Comparison of ENCODE assay signal across 14 cellular contexts in the genomic region with DNA sequence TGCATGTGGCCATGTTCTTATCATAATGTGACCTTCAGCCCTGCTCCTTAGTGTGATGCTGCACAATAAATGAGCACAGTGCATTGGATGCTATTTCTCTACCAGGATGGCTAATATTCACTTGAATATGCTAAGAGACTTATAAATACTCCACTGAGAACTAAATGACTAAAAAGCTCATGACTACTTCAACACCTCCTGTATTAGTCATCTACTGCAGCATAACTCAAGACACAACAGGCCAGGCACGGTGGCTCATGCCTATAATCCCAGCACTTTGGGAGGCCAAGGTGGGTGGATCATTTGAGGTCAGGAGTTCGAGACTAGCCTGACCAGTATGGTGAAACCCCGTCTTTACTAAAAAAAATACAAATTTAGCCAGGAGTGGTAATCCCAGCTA.
"Had no signal": no experiment of that assay in that cellular context is flagged by ENCODE, and none has a peak within 500 bp of the region (broad histone marks: within the 10 kb centered on the region; RNA-seq: fewer than 3 reads in every experiment).

No MANE protein-coding gene starts in this region.

- H3K27me3 ChIP-seq: neutrophil had no signal

- ATAC-seq: activated CD8-positive, alpha-beta memory T cell treated with anti-CD3 and anti-CD28 coated beads, Interleukin-2, amount 10 ng/mL, durations not matched to agents 7 days and 5 days; left colon; mucosa of descending colon; naive thymus-derived CD8-positive, alpha-beta T cell; right cardiac atrium; stimulated activated effector memory CD8-positive, alpha-beta T cell treated with anti-CD3 and anti-CD28 coated beads, Interleukin-12 subunit alpha, Interleukin-12 subunit beta, amount 100 ng/mL, for 72 hours had no signal

- H3K4me3 ChIP-seq: lung, mucosa of descending colon had no signal

- H3K9me3 ChIP-seq: neutrophil had no signal

- H3K27ac ChIP-seq: neutrophil had no signal

- FAIRE-seq: colon had no signal

- DNase-seq: activated CD4-positive, alpha-beta T cell treated with anti-CD3 and anti-CD28 coated beads for 1 hour; activated CD4-positive, alpha-beta T cell treated with anti-CD3 and anti-CD28 coated beads, Interleukin-2, amount 50 U/mL, for 48 hours; activated CD8-positive, alpha-beta memory T cell treated with anti-CD3 and anti-CD28 coated beads, Interleukin-2, amount 10 ng/mL, durations not matched to agents 7 days and 5 days; activated effector memory CD4-positive, alpha-beta T cell treated with anti-CD3 and anti-CD28 coated beads, Interleukin-2, amount 50 U/mL, for 16 hours; activated T-cell treated with anti-CD3 and anti-CD28 coated beads, Interleukin-2, amount 50 U/mL, for 24 hours; left colon; mucosa of descending colon; naive thymus-derived CD8-positive, alpha-beta T cell; right cardiac atrium; trophoblast cell had no signal

- H3K36me3 ChIP-seq: neutrophil had no signal
